17 cellular contexts compared by ENCODE assay signal in genomic region chr22:39631857-39632256, GRCh38.
DNase-seq lines count a peak whose midpoint lies in the region; ATAC-seq and TF ChIP-seq lines count a peak whose summit lies in the region.
"Had no signal": no experiment of that assay in that cellular context is flagged by ENCODE, and none has a peak within 500 bp of the region (broad histone marks: within the 10 kb centered on the region; RNA-seq: fewer than 3 reads in every experiment).

No MANE protein-coding gene starts in this region.

- H3K36me3 ChIP-seq in breast epithelium = no peaks in the 10 kb centered on the region
- H3K36me3 ChIP-seq: BLaER1 treated with 17β-estradiol and CSF1 and Interleukin-3, amounts not matched to agents 10 nM and 100 nM had no signal

- no peak for TF ChIP-seq POLR2A in breast epithelium (IDR thresholded peaks at IDR 0.05)

- peaks cover 6 to 7% of the 10 kb centered on the region in 2 donors for H3K9me3 ChIP-seq in breast epithelium
- H3K9me3 ChIP-seq: BLaER1 treated with 17β-estradiol and CSF1 and Interleukin-3, amounts not matched to agents 10 nM and 100 nM had no signal

- H3K4me1 ChIP-seq in breast epithelium = no peaks in the 10 kb centered on the region

- DNase-seq in D341Med (ENCODE audit: low spot score) = peak; percentile 87
- DNase-seq in NCI-H524 treated with DMSO at 0.1 percent for 48 hours (lab: John Stamatoyannopoulos, UW) = peak; percentile 3
- DNase-seq in retinal pigment epithelial cell (ENCODE audit: low read depth) = peak; percentile 8
- no peak for DNase-seq in breast epithelium (ENCODE audit: low spot score in 2 of 2)
- no peak for DNase-seq in NCI-H1105 (lab: John Stamatoyannopoulos, UW)
- DNase-seq: 8988T, AML-193, Calu3, DMS79 treated with DMSO at 0.1 percent for 48 hours, EL, HCEC 1CT, HFFc6 had no signal

- H3K9me3 Mint-ChIP-seq in brain = peaks cover 0 to 8% (median 4%) of the 10 kb centered on the region in 5 experiments
- H3K9me3 Mint-ChIP-seq: CD4-positive, CD25-positive, alpha-beta regulatory T cell; HFFc6; IgD-negative memory B cell had no signal

- no peak for ATAC-seq in GM21528 (IDR thresholded peaks at IDR 0.05; ENCODE audit: low FRiP score, unreplicated experiment)

- intact Hi-C loops in breast epithelium (cut with DNase I; ENCODE audit: low total_unique reads) = no loop called here

- peak overlapping the region in 3 of 5 experiments; percentile 33 to 56 (median 42) for H3K27ac Mint-ChIP-seq in brain
- H3K27ac Mint-ChIP-seq: HFFc6 had no signal

- H3K27ac ChIP-seq in breast epithelium = no peak overlapping the region
- H3K27ac ChIP-seq: BLaER1 treated with 17β-estradiol and CSF1 and Interleukin-3, amounts not matched to agents 10 nM and 100 nM had no signal

- no peak for TF ChIP-seq CTCF in brain (conservative IDR thresholded peaks at IDR 0.05)
- no peak for TF ChIP-seq CTCF in retinal pigment epithelial cell (conservative IDR thresholded peaks at IDR 0.05; ENCODE audit: low read depth, low read length)
- TF ChIP-seq CTCF in breast epithelium (IDR thresholded peaks at IDR 0.05) = no peak

- H3K4me1 Mint-ChIP-seq in brain = peaks cover 53% of the 10 kb centered on the region

- H3K36me3 Mint-ChIP-seq in brain = peaks cover 22% of the 10 kb centered on the region
- H3K36me3 Mint-ChIP-seq: CD4-positive, CD25-positive, alpha-beta regulatory T cell; IgD-negative memory B cell had no signal

- H3K27me3 ChIP-seq in breast epithelium = peaks cover 0 to 7% of the 10 kb centered on the region in 2 donors
- H3K27me3 ChIP-seq: BLaER1 treated with 17β-estradiol and CSF1 and Interleukin-3, amounts not matched to agents 10 nM and 100 nM had no signal

- H3K4me3 Mint-ChIP-seq in brain = no peak overlapping the region
- H3K4me3 Mint-ChIP-seq: CD4-positive, CD25-positive, alpha-beta regulatory T cell; HFFc6; IgD-negative memory B cell had no signal

- peaks cover 10% of the 10 kb centered on the region for H3K27me3 Mint-ChIP-seq in brain
- H3K27me3 Mint-ChIP-seq: CD4-positive, CD25-positive, alpha-beta regulatory T cell had no signal

- no peak overlapping the region for H3K4me3 ChIP-seq in retinal pigment epithelial cell (ENCODE audit: low read length)
- H3K4me3 ChIP-seq in breast epithelium = no peak overlapping the region
- H3K4me3 ChIP-seq: BLaER1 treated with 17β-estradiol and CSF1 and Interleukin-3, amounts not matched to agents 10 nM and 100 nM had no signal

Comparison
In these comparisons a context has a peak if more than half of its experiments do, and no peak if none do; other contexts are left out.
1. DNase-seq: peak in D341Med (single experiment), NCI-H524 treated with DMSO at 0.1 percent for 48 hours (single experiment) and retinal pigment epithelial cell (single experiment); none in breast epithelium (0 of 2) and NCI-H1105 (single experiment).